Comparison of ENCODE assay signal across 20 cellular contexts in genomic region chr15:80424381-80424780, GRCh38. TPM values are rescaled to one million over a fixed set of nuclear protein-coding genes. Genes with fewer than 3 reads are reported as not detected.
DNase-seq lines count a peak whose midpoint lies in the region; ATAC-seq, FAIRE-seq and TF ChIP-seq lines count a peak whose summit lies in the region.
"Had no signal": no experiment of that assay in that cellular context is flagged by ENCODE, and none has a peak within 500 bp of the region (broad histone marks: within the 10 kb centered on the region; RNA-seq: fewer than 3 reads in every experiment).

No MANE protein-coding gene starts in this region.

- no peaks in the 10 kb centered on the region for H3K9me3 ChIP-seq in A549
- H3K9me3 ChIP-seq in lower lobe of right lung, result no peaks in the 10 kb centered on the region
- H3K9me3 ChIP-seq in adrenal gland (replicated peaks in 1 of 3), result no peaks in the 10 kb centered on the region

- WGBS in A549 (ENCODE audit: missing lambda C conversion rate), result 69% methylated on average over 2 of the region's 2 CpGs
- WGBS in adrenal gland, 4 donors, result 85 to 92% (median 88%) methylated on average over 2 of the region's 2 CpGs

- TF ChIP-seq EP300 in A549 (IDR thresholded peaks at IDR 0.05), result no peak

- H3K4me1 ChIP-seq in A549, result peaks cover 27% of the 10 kb centered on the region
- H3K4me1 ChIP-seq in lower lobe of right lung, result peaks cover 3% of the 10 kb centered on the region
- H3K4me1 ChIP-seq in adrenal gland (replicated peaks in 1 of 2), result no peaks in the 10 kb centered on the region

- no peak for TF ChIP-seq RAD21 in A549 (conservative IDR thresholded peaks at IDR 0.05 in 1 of 2, IDR thresholded peaks at IDR 0.05 in 1 of 2)

- DNase-seq in A549 (ENCODE audit: low read depth in 1 of 2, low spot score in 1 of 2) (no peak), HT1080 (ENCODE audit: low read depth) (peak; percentile 41), RCC 7860 (ENCODE audit: low spot score) (peak; percentile 26), fibroblast of villous mesenchyme (ENCODE audit: low read depth) (peak; percentile 25), lower lobe of right lung (no peak), NCI-H1092 treated with DMSO at 0.1 percent for 48 hours (lab: John Stamatoyannopoulos, UW) (no peak), adrenal gland (no peak)
- DNase-seq: AML-193; DMS79; GOT3; HFFc6; Kasumi-1; NCI-H146; NCI-H2081 treated with DMSO at 0.1 percent for 48 hours; NCI-H2227 treated with DMSO at 0.1 percent for 48 hours; NCI-H526 treated with DMSO at 0.1 percent for 48 hours; NK-92 treated with Interleukin-12 subunit alpha and Interleukin-12 subunit beta, amount 100 ng/mL, for 24 hours; OCI-M1 had no signal

- peak overlapping the region; percentile 6; the same call in 1 of the 3 replicates for H3K4me2 ChIP-seq in A549

- ATAC-seq in A549 (peak in 1 of 2 experiments; percentile 38; a peak in 2 of 6 replicates), lower lobe of right lung (no peak), GM18505 (IDR thresholded peaks at IDR 0.05; ENCODE audit: unreplicated experiment) (no peak)
- ATAC-seq: Right ventricle myocardium inferior had no signal

- TF ChIP-seq CTCF in A549 (IDR thresholded peaks at IDR 0.05) (no peak), fibroblast of villous mesenchyme (IDR thresholded peaks at IDR 0.05; ENCODE audit: insufficient read depth, low read depth, low read length) (no peak), lower lobe of right lung (IDR thresholded peaks at IDR 0.05) (no peak), adrenal gland (IDR thresholded peaks at IDR 0.05) (no peak)

- TF ChIP-seq POLR2A in A549 (IDR thresholded peaks at IDR 0.05; ENCODE audit: low read length), result no peak
- TF ChIP-seq POLR2A in GM18505 (IDR thresholded peaks at IDR 0.05; ENCODE audit: borderline replicate concordance, extremely low read depth, insufficient read depth, insufficient read length), result no peak
- no peak for TF ChIP-seq POLR2A in adrenal gland (IDR thresholded peaks at IDR 0.05)

- no peak for FAIRE-seq in A549 (lab: Jason Lieb, UNC)
- no peak for FAIRE-seq in RCC 7860 (lab: Jason Lieb, UNC)

- H3K4me3 ChIP-seq in A549, result no peak overlapping the region
- H3K4me3 ChIP-seq in fibroblast of villous mesenchyme (ENCODE audit: low read depth, low read length), result no peak overlapping the region
- no peak overlapping the region for H3K4me3 ChIP-seq in lower lobe of right lung
- H3K4me3 ChIP-seq in adrenal gland, result no peak overlapping the region

- H3K27me3 ChIP-seq in lower lobe of right lung (ENCODE audit: low read depth), result no peaks in the 10 kb centered on the region
- H3K27me3 ChIP-seq in adrenal gland, result no peaks in the 10 kb centered on the region

- no peak overlapping the region for H3K27ac ChIP-seq in A549
- no peak overlapping the region for H3K27ac ChIP-seq in lower lobe of right lung
- no peak overlapping the region for H3K27ac ChIP-seq in adrenal gland

- CTCF ChIA-PET in A549 (lab: Yijun Ruan, JAX), result interaction anchor here (0.6 kb wide), 1 partner anchor 355 kb away, joined by 3 read pairs; the partner anchor contains the start of gene CEMIP

- POLR2A ChIA-PET in A549 (lab: Yijun Ruan, JAX), result no interaction called here

- intact Hi-C loops in lower lobe of right lung (cut with DNase I) (no loop called here), adrenal gland (cut with DNase I) (no loop called here)

- H3K36me3 ChIP-seq in lower lobe of right lung (no peaks in the 10 kb centered on the region), adrenal gland (replicated peaks in 1 of 2) (no peaks in the 10 kb centered on the region)

TF ChIP-seq in A549, 52 proteins besides CTCF, POLR2A, EP300 and RAD21:
- TF ChIP-seq FOSL2 (IDR thresholded peaks at IDR 0.05) (no peak), FOSL2 (CRISPR knock-in tag; IDR thresholded peaks at IDR 0.05) (0 out of 2 replicates have a peak, but pooled peaks have one; percentile 37), CBX8 (IDR thresholded peaks at IDR 0.05) (no peak)

RNA-seq across cellular contexts. Expression of gene ARNT2, which starts 20.2 kb away (rescaled TPM):
- polyA plus RNA-seq in A549 (2011; rRNA removed), result 17.0 and 25.3 TPM in 2 replicates
- polyA plus RNA-seq in A549 (2012; cell fraction: cytosol; rRNA removed), result 8.3 and 10.9 TPM in 2 replicates
- 9.9 and 14.0 TPM in 2 replicates for polyA plus RNA-seq in A549 (2012; cell fraction: nucleus; rRNA removed)
- polyA plus RNA-seq in A549 (2017; fragmentation: RNase III; extraction: RNeasy Plus Mini Kit Qiagen cat#74134 plus additional on column Dnase treatment), result 8.9 to 10.1 TPM (median 9.8 TPM) in 3 replicates
- polyA minus RNA-seq in A549 (2011; rRNA and poly(A)+ RNA removed), result 30.1 and 36.5 TPM in 2 replicates
- 2.6 and 3.7 TPM in 2 replicates for total RNA-seq in HT1080 (2014; rRNA removed; shearing (Covaris generic))
- polyA plus RNA-seq in HT1080 (2015; cell fraction: cytosol; rRNA removed), result 6.1 and 7.3 TPM in 2 replicates
- 5.7 and 6.7 TPM in 2 replicates for polyA plus RNA-seq in HT1080 (2015; cell fraction: nucleus; rRNA removed)
- total RNA-seq in fibroblast of villous mesenchyme, result 20.0 and 20.7 TPM in 2 replicates
- 11.4 TPM for total RNA-seq in lower lobe of right lung
- total RNA-seq in adrenal gland, result 1 to 10 TPM; 2.3 to 6.4 (median 3.5) TPM
- polyA plus RNA-seq in adrenal gland, result 1 to 10 TPM; 2.2 to 4.3 (median 4.0) TPM

Comparison
In these comparisons a context has a peak if more than half of its experiments do, and no peak if none do; other contexts are left out.
1. DNase-seq: peak in HT1080 (single experiment), RCC 7860 (single experiment) and fibroblast of villous mesenchyme (single experiment); none in A549 (0 of 2), lower lobe of right lung (single experiment), NCI-H1092 treated with DMSO at 0.1 percent for 48 hours (single experiment) and adrenal gland (0 of 7).